22 cellular contexts compared by ENCODE assay signal in genomic region chr20:63325021-63325471, GRCh38. TPM values are rescaled to one million over a fixed set of nuclear protein-coding genes. Genes with fewer than 3 reads are reported as not detected.
DNase-seq lines count a peak whose midpoint lies in the region; ATAC-seq and TF ChIP-seq lines count a peak whose summit lies in the region.
"Had no signal": no experiment of that assay in that cellular context is flagged by ENCODE, and none has a peak within 500 bp of the region (broad histone marks: within the 10 kb centered on the region; RNA-seq: fewer than 3 reads in every experiment).

No MANE protein-coding gene starts in this region.

- H3K27me3 Mint-ChIP-seq in activated CD8-positive, alpha-beta memory T cell treated with anti-CD3 and anti-CD28 coated beads, Interleukin-2, amount 10 ng/mL, durations not matched to agents 7 days and 5 days = peaks cover 21% of the 10 kb centered on the region

- no peak for TF ChIP-seq POLR2A in heart left ventricle (IDR thresholded peaks at IDR 0.05)

- no peak overlapping the region for H3K4me3 ChIP-seq in BLaER1 treated with 17β-estradiol and CSF1 and Interleukin-3, amounts not matched to agents 10 nM and 100 nM
- no peak overlapping the region for H3K4me3 ChIP-seq in heart left ventricle
- H3K4me3 ChIP-seq: SJCRH30 had no signal

- no peak overlapping the region for H3K4me3 Mint-ChIP-seq in activated CD8-positive, alpha-beta memory T cell treated with anti-CD3 and anti-CD28 coated beads, Interleukin-2, amount 10 ng/mL, durations not matched to agents 7 days and 5 days

- H3K9me3 Mint-ChIP-seq in activated CD8-positive, alpha-beta memory T cell treated with anti-CD3 and anti-CD28 coated beads, Interleukin-2, amount 10 ng/mL, durations not matched to agents 7 days and 5 days (ENCODE audit: low read depth) = no peaks in the 10 kb centered on the region

- WGBS in heart left ventricle, 4 donors = 87 to 89% (median 89%) methylated on average over 10 of the region's 10 CpGs; no CpG with 5 or more reads in 1 of the 4 donors

- H3K9ac ChIP-seq in BLaER1 treated with 17β-estradiol and CSF1 and Interleukin-3, amounts not matched to agents 10 nM and 100 nM = 0 out of 22 replicates have a peak overlapping the region, but pooled peaks of 1 of the 11 experiments have one; percentile 19

- H3K27ac Mint-ChIP-seq in activated CD8-positive, alpha-beta memory T cell treated with anti-CD3 and anti-CD28 coated beads, Interleukin-2, amount 10 ng/mL, durations not matched to agents 7 days and 5 days = no peak overlapping the region

- H3K27me3 ChIP-seq in BLaER1 treated with 17β-estradiol and CSF1 and Interleukin-3, amounts not matched to agents 10 nM and 100 nM = no peaks in the 10 kb centered on the region
- peaks cover 0 to 38% (median 0%) of the 10 kb centered on the region in 9 donors for H3K27me3 ChIP-seq in heart left ventricle

- peaks cover 0 to 13% (median 0%) of the 10 kb centered on the region in 11 experiments; a peak in 9 of 22 replicates for H3K9me3 ChIP-seq in BLaER1 treated with 17β-estradiol and CSF1 and Interleukin-3, amounts not matched to agents 10 nM and 100 nM (replicated peaks in 1 of 11)
- H3K9me3 ChIP-seq in heart left ventricle = peaks cover 0 to 8% (median 0%) of the 10 kb centered on the region in 12 donors

- no peaks in the 10 kb centered on the region for H3K36me3 ChIP-seq in BLaER1 treated with 17β-estradiol and CSF1 and Interleukin-3, amounts not matched to agents 10 nM and 100 nM
- H3K36me3 ChIP-seq in heart left ventricle = no peaks in the 10 kb centered on the region
- H3K36me3 ChIP-seq: SJCRH30 had no signal

- intact Hi-C loops in heart left ventricle (cut with DNase I) (no loop called here), posterior vena cava (cut with DNase I) (no loop called here)

- peak overlapping the region in 7 of 11 experiments; percentile 25 to 81 (median 77); a peak in 8 of 22 replicates for H3K27ac ChIP-seq in BLaER1 treated with 17β-estradiol and CSF1 and Interleukin-3, amounts not matched to agents 10 nM and 100 nM
- H3K27ac ChIP-seq in heart left ventricle = no peak overlapping the region
- H3K27ac ChIP-seq: 22Rv1, C4-2B, SJCRH30 had no signal

- no peak for TF ChIP-seq CTCF in heart left ventricle (IDR thresholded peaks at IDR 0.05)

- peaks cover 4% of the 10 kb centered on the region for H3K4me1 Mint-ChIP-seq in activated CD8-positive, alpha-beta memory T cell treated with anti-CD3 and anti-CD28 coated beads, Interleukin-2, amount 10 ng/mL, durations not matched to agents 7 days and 5 days

- peaks cover 0 to 8% (median 0%) of the 10 kb centered on the region in 11 experiments; a peak in 1 of 22 replicates for H4K20me1 ChIP-seq in BLaER1 treated with 17β-estradiol and CSF1 and Interleukin-3, amounts not matched to agents 10 nM and 100 nM

- H3K4me2 ChIP-seq in BLaER1 treated with 17β-estradiol and CSF1 and Interleukin-3, amounts not matched to agents 10 nM and 100 nM = peak overlapping the region; percentile 0 to 98 (median 90); a peak in 14 of 22 replicates

- CTCF ChIA-PET in activated CD8-positive, alpha-beta memory T cell treated with anti-CD3 and anti-CD28 coated beads, Interleukin-2, amount 10 ng/mL, durations not matched to agents 7 days and 5 days (lab: Charles Lee) = no interaction called here

- no peak for ATAC-seq in activated CD8-positive, alpha-beta memory T cell treated with anti-CD3 and anti-CD28 coated beads, Interleukin-2, amount 10 ng/mL, durations not matched to agents 7 days and 5 days
- no peak for ATAC-seq in heart left ventricle
- ATAC-seq: HCT116, Panc1 had no signal

- H3K4me1 ChIP-seq in BLaER1 treated with 17β-estradiol and CSF1 and Interleukin-3, amounts not matched to agents 10 nM and 100 nM = peaks cover 26 to 38% (median 29%) of the 10 kb centered on the region in 10 experiments
- no peaks in the 10 kb centered on the region for H3K4me1 ChIP-seq in heart left ventricle
- H3K4me1 ChIP-seq: SJCRH30 had no signal

- peak; percentile 9 for DNase-seq in activated CD8-positive, alpha-beta memory T cell treated with anti-CD3 and anti-CD28 coated beads, Interleukin-2, amount 50 U/mL, for 4 hours
- DNase-seq in activated CD8-positive, alpha-beta memory T cell treated with anti-CD3 and anti-CD28 coated beads, Interleukin-2, amount 10 ng/mL, durations not matched to agents 7 days and 5 days = no peak
- DNase-seq in heart left ventricle (peak in 4 of 5 donors; percentile 8 to 46 (median 14)), posterior vena cava (ENCODE audit: low spot score) (peak; percentile 76), epidermal melanocyte (ENCODE audit: insufficient read length, low spot score) (no peak), HuH-7 (ENCODE audit: low spot score) (no peak)
- no peak for DNase-seq in stimulated activated CD4-positive, alpha-beta T cell treated with anti-CD3 and anti-CD28 coated beads, Interleukin-15, amount 100 ng/mL, for 24 hours
- DNase-seq: ACHN, GF-D8, Kasumi-1, NCI-H1694, NCI-H2081 treated with DMSO at 0.1 percent for 48 hours, NCI-H2171 treated with DMSO at 0.1 percent for 48 hours, NCI-H524 treated with DMSO at 0.1 percent for 48 hours, NCI-H82, SJCRH30 had no signal

- H3K36me3 Mint-ChIP-seq in activated CD8-positive, alpha-beta memory T cell treated with anti-CD3 and anti-CD28 coated beads, Interleukin-2, amount 10 ng/mL, durations not matched to agents 7 days and 5 days = no peaks in the 10 kb centered on the region

RNA-seq across cellular contexts. Expression of gene COL20A1, which starts 32.1 kb away (rescaled TPM):
- total RNA-seq in activated CD8-positive, alpha-beta memory T cell treated with anti-CD3 and anti-CD28 coated beads, Interleukin-2, amount 10 ng/mL, durations not matched to agents 7 days and 5 days = not detected
- total RNA-seq in heart left ventricle = not detected
- polyA plus RNA-seq in heart left ventricle = not detected
- total RNA-seq in posterior vena cava = under 1 TPM in 1 of 2 donors, not detected in 1; 0.14 TPM
- total RNA-seq: SJCRH30 had no signal

RNA-seq across cellular contexts. Expression of gene CHRNA4, which starts 36.1 kb away (rescaled TPM):
- not detected for total RNA-seq in activated CD8-positive, alpha-beta memory T cell treated with anti-CD3 and anti-CD28 coated beads, Interleukin-2, amount 10 ng/mL, durations not matched to agents 7 days and 5 days
- total RNA-seq in heart left ventricle = 1 to 10 TPM in 2 of 9 donors, under 1 TPM in 2, not detected in 5; 0.16 to 1.5 (median 0.81) TPM
- polyA plus RNA-seq in heart left ventricle = under 1 TPM; 0.06 to 0.23 TPM
- not detected for total RNA-seq in posterior vena cava
- total RNA-seq: MCF 10A had no signal

RNA-seq across cellular contexts. Expression of gene ARFGAP1, which starts 52.4 kb away (rescaled TPM):
- total RNA-seq in activated CD8-positive, alpha-beta memory T cell treated with anti-CD3 and anti-CD28 coated beads, Interleukin-2, amount 10 ng/mL, durations not matched to agents 7 days and 5 days = 10 to 100 TPM; 79.6 to 90.2 TPM
- total RNA-seq in heart left ventricle (10 to 100 TPM; 14.3 to 51.6 (median 29.2) TPM), posterior vena cava (10 to 100 TPM; 58.6 to 62.6 TPM)
- 10 to 100 TPM; 41.8 to 43.8 TPM for polyA plus RNA-seq in heart left ventricle

Comparison
In these comparisons a context has a peak if more than half of its experiments do, and no peak if none do; other contexts are left out.
1. DNase-seq: peak in activated CD8-positive, alpha-beta memory T cell treated with anti-CD3 and anti-CD28 coated beads, Interleukin-2, amount 50 U/mL, for 4 hours (single experiment), heart left ventricle (4 of 5) and posterior vena cava (single experiment); none in activated CD8-positive, alpha-beta memory T cell treated with anti-CD3 and anti-CD28 coated beads, Interleukin-2, amount 10 ng/mL, durations not matched to agents 7 days and 5 days (single experiment), epidermal melanocyte (single experiment), HuH-7 (single experiment) and stimulated activated CD4-positive, alpha-beta T cell treated with anti-CD3 and anti-CD28 coated beads, Interleukin-15, amount 100 ng/mL, for 24 hours (single experiment).
2. H3K27ac ChIP-seq: peak in BLaER1 treated with 17β-estradiol and CSF1 and Interleukin-3, amounts not matched to agents 10 nM and 100 nM (7 of 11); none in heart left ventricle (0 of 12).